In genomic region chr3:142652826-142653292, GRCh38 we compare ENCODE assay signal across 23 cellular contexts.
"Had no signal": no experiment of that assay in that cellular context is flagged by ENCODE, and none has a peak within 500 bp of the region (broad histone marks: within the 10 kb centered on the region; RNA-seq: fewer than 3 reads in every experiment).

No MANE protein-coding gene starts in this region.

- H3K4me3 Mint-ChIP-seq: naive thymus-derived CD8-positive, alpha-beta T cell; nephron progenitor cell; stimulated activated naive B cell treated with anti-CD40 and anti-IgM and Interleukin-4, amounts not matched to agents 10 μg/mL and 1 μg/mL and 100 μg/mL, for 72 hours; stimulated activated naive CD8-positive, alpha-beta T cell treated with anti-CD3 and anti-CD28 coated beads, Interleukin-15, Interleukin-2, amounts not matched to agents 100 ng/mL and 50 ng/mL, for 24 hours had no signal

- ATAC-seq: gastrocnemius medialis; heart left ventricle; left cardiac atrium; left ventricle myocardium superior; lower lobe of right lung; naive thymus-derived CD8-positive, alpha-beta T cell; stimulated activated naive B cell treated with anti-CD40 and anti-IgM and Interleukin-4, amounts not matched to agents 10 μg/mL and 1 μg/mL and 100 μg/mL, for 72 hours had no signal

- H3K9ac ChIP-seq: parathyroid adenoma had no signal

- H3K36me3 ChIP-seq: gastrocnemius medialis, heart left ventricle, lower lobe of right lung, right lobe of liver, thoracic aorta, tibial nerve, upper lobe of left lung had no signal

- H3K4me3 ChIP-seq: coronary artery, gastrocnemius medialis, heart left ventricle, hepatocyte, lower lobe of right lung, right lobe of liver, thoracic aorta, tibial nerve, upper lobe of left lung had no signal

- H3K27me3 ChIP-seq: gastrocnemius medialis, heart left ventricle, hepatocyte, right lobe of liver, tibial nerve, upper lobe of left lung had no signal

- H3K27ac ChIP-seq: coronary artery, gastrocnemius medialis, heart left ventricle, hepatocyte, lower lobe of right lung, parathyroid adenoma, right lobe of liver, thoracic aorta, tibial nerve, upper lobe of left lung had no signal

- DNase-seq: foreskin fibroblast; gastrocnemius medialis; heart left ventricle; left cardiac atrium; left ventricle myocardium superior; lower lobe of right lung; naive thymus-derived CD8-positive, alpha-beta T cell; nephron progenitor cell; right lobe of liver; small intestine; stimulated activated CD4-positive, alpha-beta T cell treated with anti-CD3 and anti-CD28 coated beads, Interleukin-15, amount 100 ng/mL, for 24 hours; stimulated activated CD4-positive, alpha-beta T cell treated with anti-CD3 and anti-CD28 coated beads, Interleukin-2, amount 100 ng/mL, for 48 hours; stimulated activated naive B cell treated with anti-CD40 and anti-IgM and Interleukin-4, amounts not matched to agents 10 μg/mL and 1 μg/mL and 100 μg/mL, for 72 hours; upper lobe of left lung had no signal

- H2AFZ ChIP-seq: hepatocyte, parathyroid adenoma had no signal

- H3K36me3 Mint-ChIP-seq: naive thymus-derived CD8-positive, alpha-beta T cell; stimulated activated naive B cell treated with anti-CD40 and anti-IgM and Interleukin-4, amounts not matched to agents 10 μg/mL and 1 μg/mL and 100 μg/mL, for 72 hours had no signal

- H3K4me1 ChIP-seq: gastrocnemius medialis, heart left ventricle, lower lobe of right lung, parathyroid adenoma, tibial nerve, upper lobe of left lung had no signal

- H3K9me3 ChIP-seq: gastrocnemius medialis, heart left ventricle, lower lobe of right lung, right lobe of liver, thoracic aorta, tibial nerve, upper lobe of left lung had no signal

- FAIRE-seq: islet of Langerhans, small intestine, urothelium cell line had no signal

- H3K27me3 Mint-ChIP-seq: progenitor cell of endocrine pancreas; stimulated activated naive B cell treated with anti-CD40 and anti-IgM and Interleukin-4, amounts not matched to agents 10 μg/mL and 1 μg/mL and 100 μg/mL, for 72 hours had no signal

- H3K27ac Mint-ChIP-seq: naive thymus-derived CD8-positive, alpha-beta T cell; nephron progenitor cell; progenitor cell of endocrine pancreas; stimulated activated naive B cell treated with anti-CD40 and anti-IgM and Interleukin-4, amounts not matched to agents 10 μg/mL and 1 μg/mL and 100 μg/mL, for 72 hours; stimulated activated naive CD8-positive, alpha-beta T cell treated with anti-CD3 and anti-CD28 coated beads, Interleukin-15, Interleukin-2, amounts not matched to agents 100 ng/mL and 50 ng/mL, for 24 hours had no signal

- H3K4me2 ChIP-seq: hepatocyte had no signal

- H3K9me3 Mint-ChIP-seq: naive thymus-derived CD8-positive, alpha-beta T cell; nephron progenitor cell; stimulated activated naive B cell treated with anti-CD40 and anti-IgM and Interleukin-4, amounts not matched to agents 10 μg/mL and 1 μg/mL and 100 μg/mL, for 72 hours; stimulated activated naive CD8-positive, alpha-beta T cell treated with anti-CD3 and anti-CD28 coated beads, Interleukin-15, Interleukin-2, amounts not matched to agents 100 ng/mL and 50 ng/mL, for 24 hours had no signal
